25 cellular contexts compared by ENCODE assay signal in the genomic region with DNA sequence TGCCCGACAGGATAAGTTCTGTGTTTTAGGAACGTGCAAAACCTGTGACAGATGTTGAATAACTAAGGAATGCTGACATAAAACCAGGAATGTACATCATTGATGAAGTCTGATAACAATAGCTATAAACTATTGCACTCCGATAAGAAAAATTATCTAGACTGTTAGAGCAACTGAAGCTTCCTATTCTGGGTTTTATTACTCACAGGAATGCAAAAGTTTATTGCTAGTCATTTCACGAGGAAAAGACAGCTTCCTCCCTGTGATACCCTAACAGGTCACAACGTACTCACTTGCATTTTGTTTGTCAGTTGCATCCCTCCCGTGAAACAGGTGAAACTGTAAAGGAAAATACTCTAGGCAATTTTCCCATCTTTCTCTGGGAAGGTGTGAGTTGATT.
"Had no signal": no experiment of that assay in that cellular context is flagged by ENCODE, and none has a peak within 500 bp of the region (broad histone marks: within the 10 kb centered on the region; RNA-seq: fewer than 3 reads in every experiment).

No MANE protein-coding gene starts in this region.

- ATAC-seq: gastroesophageal sphincter; left ventricle myocardium superior; naive thymus-derived CD4-positive, alpha-beta T cell; psoas muscle; stimulated activated memory B cell treated with anti-CD40 and anti-IgM and Interleukin-4, amounts not matched to agents 10 μg/mL and 1 μg/mL and 100 μg/mL, for 72 hours had no signal

- H3K27me3 Mint-ChIP-seq: stimulated activated memory B cell treated with anti-CD40 and anti-IgM and Interleukin-4, amounts not matched to agents 10 μg/mL and 1 μg/mL and 100 μg/mL, for 72 hours; stimulated activated naive CD8-positive, alpha-beta T cell treated with anti-CD3 and anti-CD28 coated beads, Interleukin-15, Interleukin-2, amounts not matched to agents 100 ng/mL and 50 ng/mL, for 24 hours had no signal

- H3K27me3 ChIP-seq: esophagus muscularis mucosa, gastroesophageal sphincter, neutrophil, right lobe of liver, spleen, tibial artery, upper lobe of left lung had no signal

- H3K9me3 Mint-ChIP-seq: endodermal cell; naive thymus-derived CD4-positive, alpha-beta T cell; stimulated activated memory B cell treated with anti-CD40 and anti-IgM and Interleukin-4, amounts not matched to agents 10 μg/mL and 1 μg/mL and 100 μg/mL, for 72 hours; stimulated activated naive CD8-positive, alpha-beta T cell treated with anti-CD3 and anti-CD28 coated beads, Interleukin-15, Interleukin-2, amounts not matched to agents 100 ng/mL and 50 ng/mL, for 24 hours had no signal

- H3K27ac ChIP-seq: coronary artery, epithelial cell of prostate, esophagus muscularis mucosa, gastroesophageal sphincter, neutrophil, psoas muscle, spleen, tibial artery had no signal

- H3K4me3 Mint-ChIP-seq: endodermal cell; naive thymus-derived CD4-positive, alpha-beta T cell; stimulated activated memory B cell treated with anti-CD40 and anti-IgM and Interleukin-4, amounts not matched to agents 10 μg/mL and 1 μg/mL and 100 μg/mL, for 72 hours; stimulated activated naive CD8-positive, alpha-beta T cell treated with anti-CD3 and anti-CD28 coated beads, Interleukin-15, Interleukin-2, amounts not matched to agents 100 ng/mL and 50 ng/mL, for 24 hours had no signal

- H3K4me1 ChIP-seq: psoas muscle had no signal

- H3K36me3 ChIP-seq: neutrophil, right lobe of liver had no signal

- H3K4me3 ChIP-seq: coronary artery, esophagus muscularis mucosa, gastroesophageal sphincter, lung, psoas muscle, right lobe of liver, spleen, tibial artery, upper lobe of left lung had no signal

- H3K9me3 ChIP-seq: esophagus muscularis mucosa, gastroesophageal sphincter, neutrophil, psoas muscle, right lobe of liver, spleen, tibial artery, upper lobe of left lung had no signal

- H3K4me1 Mint-ChIP-seq: naive thymus-derived CD4-positive, alpha-beta T cell; stimulated activated memory B cell treated with anti-CD40 and anti-IgM and Interleukin-4, amounts not matched to agents 10 μg/mL and 1 μg/mL and 100 μg/mL, for 72 hours had no signal

- H3K27ac Mint-ChIP-seq: naive thymus-derived CD4-positive, alpha-beta T cell; stimulated activated memory B cell treated with anti-CD40 and anti-IgM and Interleukin-4, amounts not matched to agents 10 μg/mL and 1 μg/mL and 100 μg/mL, for 72 hours; stimulated activated naive CD8-positive, alpha-beta T cell treated with anti-CD3 and anti-CD28 coated beads, Interleukin-15, Interleukin-2, amounts not matched to agents 100 ng/mL and 50 ng/mL, for 24 hours had no signal

- H3K36me3 Mint-ChIP-seq: stimulated activated memory B cell treated with anti-CD40 and anti-IgM and Interleukin-4, amounts not matched to agents 10 μg/mL and 1 μg/mL and 100 μg/mL, for 72 hours had no signal

- DNase-seq: effector CD4-positive, alpha-beta T cell; endodermal cell; foreskin fibroblast; glutamatergic neuron; islet precursor cell; left ventricle myocardium superior; mesenchymal stem cell; naive thymus-derived CD4-positive, alpha-beta T cell; psoas muscle; retina; right lobe of liver; spleen; stimulated activated CD4-positive, alpha-beta T cell treated with anti-CD3 and anti-CD28 coated beads, Interleukin-15, amount 100 ng/mL, for 24 hours; stimulated activated CD4-positive, alpha-beta T cell treated with anti-CD3 and anti-CD28 coated beads, Interleukin-1b, Interleukin-23, amount 100 ng/mL, for 48 hours; stimulated activated CD4-positive, alpha-beta T cell treated with anti-CD3 and anti-CD28 coated beads, Interleukin-4, amount 100 ng/mL, for 24 hours; tibial artery had no signal
